ENCODE assay signal across 1 cellular context in the genomic region with DNA sequence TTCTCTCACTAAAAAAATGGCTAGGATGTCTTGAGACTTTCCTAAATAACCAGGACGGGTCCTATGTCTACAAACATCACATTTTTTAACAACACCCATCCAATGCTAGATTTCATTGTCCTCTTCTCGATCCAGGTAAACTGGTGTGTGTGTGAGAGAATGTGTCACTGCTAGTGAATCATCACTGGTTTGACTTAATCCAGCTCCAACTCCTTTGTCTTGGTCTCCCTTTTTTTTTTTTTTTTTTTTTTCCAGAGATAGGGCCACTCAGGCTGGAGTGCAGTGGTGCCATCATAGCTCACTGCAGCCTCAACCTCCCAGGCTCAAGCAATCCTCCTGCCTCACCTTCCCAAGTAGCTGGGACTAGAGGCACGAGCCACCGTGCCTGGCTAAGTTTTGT.
TF ChIP-seq lines count a peak whose summit lies in the region.

No MANE protein-coding gene starts in this region.

TF ChIP-seq in GM23338, 12 proteins besides CTCF, POLR2A, EP300 and RAD21:
- TF ChIP-seq EZH2phosphoT487 (IDR thresholded peaks at IDR 0.05; ENCODE audit: unreplicated experiment) (no peak), EZH2 (IDR thresholded peaks at IDR 0.05; ENCODE audit: low read depth, unreplicated experiment) (no peak), CREB1 (CRISPR knock-in tag; IDR thresholded peaks at IDR 0.05; ENCODE audit: low read depth) (no peak), NANOG (IDR thresholded peaks at IDR 0.05; ENCODE audit: borderline replicate concordance) (no peak), ETS1 (IDR thresholded peaks at IDR 0.05) (no peak), ZNF462 (CRISPR knock-in tag; IDR thresholded peaks at IDR 0.05) (no peak), STAT1 (IDR thresholded peaks at IDR 0.05; ENCODE audit: unreplicated experiment) (no peak), JUNB (IDR thresholded peaks at IDR 0.05; ENCODE audit: unreplicated experiment) (no peak), ZNF114 (CRISPR knock-in tag; IDR thresholded peaks at IDR 0.05) (no peak), POLR2AphosphoS5 (IDR thresholded peaks at IDR 0.05; ENCODE audit: low read depth) (no peak), REST (IDR thresholded peaks at IDR 0.05; ENCODE audit: unreplicated experiment) (no peak), ZNF331 (CRISPR knock-in tag; IDR thresholded peaks at IDR 0.05; ENCODE audit: low read depth) (no peak)
